18 cellular contexts compared by ENCODE assay signal in genomic region chr15:38090223-38090622, GRCh38.
A peak's percentile ranks its signal among the peaks of the same experiment; 100 is the strongest.
DNase-seq lines count a peak whose midpoint lies in the region; ATAC-seq and TF ChIP-seq lines count a peak whose summit lies in the region.
"Had no signal": no experiment of that assay in that cellular context is flagged by ENCODE, and none has a peak within 500 bp of the region (broad histone marks: within the 10 kb centered on the region; RNA-seq: fewer than 3 reads in every experiment).

No MANE protein-coding gene starts in this region.

- DNase-seq in heart left ventricle (no peak), cardiac septum (ENCODE audit: low spot score) (no peak), left ventricle myocardium superior (no peak), smooth muscle cell (lab: John Stamatoyannopoulos, UW; ENCODE audit: unreplicated experiment) (no peak), dorsolateral prefrontal cortex (no peak)
- DNase-seq: BE2C; CD4-positive, CD25-positive, alpha-beta regulatory T cell; COR-L47; DMS 273 treated with DMSO at 0.1 percent for 48 hours; DND-41; HCEC 1CT; NCI-H1105; NCI-H2081; NCI-H748 treated with DMSO at 0.1 percent for 48 hours; NK-92 treated with Interleukin-12 subunit alpha and Interleukin-12 subunit beta, amount 100 ng/mL, for 24 hours; Peyer's patch had no signal

- H3K9me3 ChIP-seq in heart left ventricle (no peaks in the 10 kb centered on the region), smooth muscle cell (replicated peaks; ENCODE audit: low read depth) (no peaks in the 10 kb centered on the region)
- H3K9me3 ChIP-seq: BE2C, Peyer's patch had no signal

- H3K36me3 ChIP-seq in heart left ventricle (no peaks in the 10 kb centered on the region), smooth muscle cell (ENCODE audit: low read depth) (no peaks in the 10 kb centered on the region)
- H3K36me3 ChIP-seq: BE2C, Peyer's patch had no signal

- peak overlapping the region; percentile 5 to 60 (median 31) for H3K27ac ChIP-seq in heart left ventricle
- H3K27ac ChIP-seq in smooth muscle cell (ENCODE audit: low read depth): no peak overlapping the region
- no peak overlapping the region for H3K27ac ChIP-seq in dorsolateral prefrontal cortex
- H3K27ac ChIP-seq: Peyer's patch had no signal

- no peak overlapping the region for H3K4me2 ChIP-seq in smooth muscle cell

- H3K9ac ChIP-seq in smooth muscle cell (ENCODE audit: low read depth): no peak overlapping the region

- no peak for TF ChIP-seq POLR2A in heart left ventricle (IDR thresholded peaks at IDR 0.05)

- ATAC-seq in heart left ventricle (peak in 1 of 4 donors; percentile 47), left ventricle myocardium superior (peak; percentile 58), HG02759 (IDR thresholded peaks at IDR 0.05; ENCODE audit: unreplicated experiment) (no peak), HG03097 (IDR thresholded peaks at IDR 0.05; ENCODE audit: low FRiP score, unreplicated experiment) (no peak)

- no peaks in the 10 kb centered on the region for H3K79me2 ChIP-seq in smooth muscle cell (ENCODE audit: low read depth)

- 49 to 61% (median 56%) methylated on average over 4 of the region's 4 CpGs for WGBS in heart left ventricle, 4 donors
- 96% methylated on average over 4 of the region's 4 CpGs for WGBS in smooth muscle cell (ENCODE audit: low lambda C conversion rate)

- intact Hi-C loops in heart left ventricle (cut with DNase I): no loop called here
- intact Hi-C loops in cardiac septum (cut with DNase I): no loop called here
- intact Hi-C loops in left ventricle myocardium superior (cut with micrococcal nuclease): no loop called here
- intact Hi-C loops in dorsolateral prefrontal cortex (cut with DNase I): no loop called here

- TF ChIP-seq CTCF in heart left ventricle (IDR thresholded peaks at IDR 0.05): no peak
- no peak for TF ChIP-seq CTCF in smooth muscle cell (IDR thresholded peaks at IDR 0.05; ENCODE audit: borderline replicate concordance, insufficient read depth, poor library complexity, severe bottlenecking)
- TF ChIP-seq CTCF in dorsolateral prefrontal cortex (IDR thresholded peaks at IDR 0.05 in 54 of 56, conservative IDR thresholded peaks at IDR 0.05 in 2 of 56; ENCODE audit: low read depth in 1 of 56, partially characterized antibody in 56 of 56): no peak

- H4K20me1 ChIP-seq in smooth muscle cell (ENCODE audit: low read depth): no peaks in the 10 kb centered on the region

- H3K27me3 ChIP-seq in heart left ventricle (no peaks in the 10 kb centered on the region), smooth muscle cell (ENCODE audit: low read depth) (no peaks in the 10 kb centered on the region), dorsolateral prefrontal cortex (no peaks in the 10 kb centered on the region)
- H3K27me3 ChIP-seq: BE2C, Peyer's patch had no signal

- peaks cover 8% of the 10 kb centered on the region for H3F3A ChIP-seq in smooth muscle cell (ENCODE audit: low read depth)

- no peak overlapping the region for H3K4me3 ChIP-seq in heart left ventricle
- H3K4me3 ChIP-seq in smooth muscle cell: no peak overlapping the region
- no peak overlapping the region for H3K4me3 ChIP-seq in dorsolateral prefrontal cortex
- H3K4me3 ChIP-seq: Peyer's patch had no signal

- H2AFZ ChIP-seq in smooth muscle cell (ENCODE audit: low read depth): peak overlapping the region; percentile 42

- H3K4me1 ChIP-seq in heart left ventricle (peaks cover 0 to 25% (median 4%) of the 10 kb centered on the region in 12 donors), smooth muscle cell (ENCODE audit: low read depth) (peaks cover 11% of the 10 kb centered on the region)
- H3K4me1 ChIP-seq: BE2C, Peyer's patch had no signal

Comparison
In these comparisons a context has a peak if more than half of its experiments do, and no peak if none do; other contexts are left out.
1. H3K27ac ChIP-seq: peak in heart left ventricle (12 of 12); none in smooth muscle cell (single experiment) and dorsolateral prefrontal cortex (0 of 59).